In genomic region chr1:13239633-13240032, GRCh38 we compare ENCODE assay signal across 2 cellular contexts. TPM values are rescaled to one million over a fixed set of nuclear protein-coding genes. Genes with fewer than 3 reads are reported as not detected.
"Had no signal": no experiment of that assay in that cellular context is flagged by ENCODE, and none has a peak within 500 bp of the region (broad histone marks: within the 10 kb centered on the region; RNA-seq: fewer than 3 reads in every experiment).

No MANE protein-coding gene starts in this region.

RNA-seq across cellular contexts. Expression of gene PRAMEF18, which starts 13.7 kb away (rescaled TPM):
- total RNA-seq: G401, GM12878 had no signal
- polyA plus RNA-seq: GM12878 had no signal

RNA-seq across cellular contexts. Expression of gene PRAMEF5, which starts 14.4 kb away (rescaled TPM):
- total RNA-seq: GM12878 had no signal
- polyA plus RNA-seq: GM12878 had no signal

RNA-seq across cellular contexts. Expression of gene PRAMEF13, which starts 38.4 kb away (rescaled TPM):
- total RNA-seq: GM12878 had no signal
- polyA plus RNA-seq: GM12878 had no signal

RNA-seq across cellular contexts. Expression of gene PRAMEF8, which starts 45.3 kb away (rescaled TPM):
- total RNA-seq: GM12878 had no signal
- polyA plus RNA-seq: GM12878 had no signal
